24 cellular contexts compared by ENCODE assay signal in genomic region chr15:42695527-42696071, GRCh38.
"Had no signal": no experiment of that assay in that cellular context is flagged by ENCODE, and none has a peak within 500 bp of the region (broad histone marks: within the 10 kb centered on the region; RNA-seq: fewer than 3 reads in every experiment).

No MANE protein-coding gene starts in this region.

- H3K4me1 Mint-ChIP-seq: stimulated activated naive B cell treated with anti-CD40 and anti-IgM and Interleukin-4, amounts not matched to agents 10 μg/mL and 1 μg/mL and 100 μg/mL, for 72 hours had no signal

- H3K4me3 ChIP-seq: lower lobe of right lung, thyroid gland had no signal

- H3K27me3 ChIP-seq: thyroid gland had no signal

- H3K27ac Mint-ChIP-seq: activated naive CD4-positive, alpha-beta T cell treated with anti-CD3 and anti-CD28 coated beads, Interleukin-2, amount 50 U/mL, for 24 hours; dendritic cell treated with granulocyte-macrophage colony-stimulating factor and Interleukin-4, amounts not matched to agents 40 ng/mL and 50 ng/mL, for 4 days; natural killer cell treated with Interleukin-12 subunit alpha and Interleukin-12 subunit beta and Interleukin-15 and Interleukin-18, amount 100 ng/mL, for 72 hours; stimulated activated naive B cell treated with anti-CD40 and anti-IgM and Interleukin-4, amounts not matched to agents 10 μg/mL and 1 μg/mL and 100 μg/mL, for 72 hours; T-helper 1 cell treated with Interleukin-12 subunit alpha and Interleukin-12 subunit beta and Interleukin-4 antibody, amounts not matched to agents 30 μg/mL and 1 μg/mL, for 36 hours had no signal

- ATAC-seq: esophagus mucosa; left colon; lower lobe of right lung; natural killer cell treated with Interleukin-12 subunit alpha and Interleukin-12 subunit beta and Interleukin-15 and Interleukin-18, amount 100 ng/mL, for 72 hours; sciatic nerve; stimulated activated naive B cell treated with anti-CD40 and anti-IgM and Interleukin-4, amounts not matched to agents 10 μg/mL and 1 μg/mL and 100 μg/mL, for 72 hours had no signal

- DNase-seq: activated CD4-positive, alpha-beta T cell treated with anti-CD3 and anti-CD28 coated beads, Interleukin-2, amount 50 U/mL, for 1 hour; activated CD4-positive, CD25-positive, alpha-beta regulatory T cell treated with anti-CD3 and anti-CD28 coated beads, Interleukin-2, amount 50 U/mL, for 72 hours; activated CD8-positive, alpha-beta memory T cell treated with anti-CD3 and anti-CD28 coated beads for 24 hours; activated CD8-positive, alpha-beta memory T cell treated with anti-CD3 and anti-CD28 coated beads, Interleukin-2, amount 50 U/mL, for 48 hours; activated effector memory CD4-positive, alpha-beta T cell treated with anti-CD3 and anti-CD28 coated beads, Interleukin-2, amount 50 U/mL, for 16 hours; activated T-cell treated with anti-CD3 and anti-CD28 coated beads, Interleukin-2, amount 50 U/mL, for 48 hours; effector CD8-positive, alpha-beta T cell; foreskin melanocyte; glutamatergic neuron; hypothalamus; islet precursor cell; left colon; lower lobe of right lung; stimulated activated CD4-positive, alpha-beta T cell treated with anti-CD3 and anti-CD28 coated beads, Interleukin-4, amount 100 ng/mL, for 4 hours; stimulated activated naive B cell treated with anti-CD40 and anti-IgM and Interleukin-4, amounts not matched to agents 10 μg/mL and 1 μg/mL and 100 μg/mL, for 72 hours; thyroid gland had no signal

- H3K27me3 Mint-ChIP-seq: activated naive CD4-positive, alpha-beta T cell treated with anti-CD3 and anti-CD28 coated beads, Interleukin-2, amount 50 U/mL, for 24 hours; dendritic cell treated with granulocyte-macrophage colony-stimulating factor and Interleukin-4, amounts not matched to agents 40 ng/mL and 50 ng/mL, for 4 days; natural killer cell treated with Interleukin-12 subunit alpha and Interleukin-12 subunit beta and Interleukin-15 and Interleukin-18, amount 100 ng/mL, for 72 hours; stimulated activated naive B cell treated with anti-CD40 and anti-IgM and Interleukin-4, amounts not matched to agents 10 μg/mL and 1 μg/mL and 100 μg/mL, for 72 hours had no signal

- H3K9me3 Mint-ChIP-seq: activated naive CD4-positive, alpha-beta T cell treated with anti-CD3 and anti-CD28 coated beads, Interleukin-2, amount 50 U/mL, for 24 hours; dendritic cell treated with granulocyte-macrophage colony-stimulating factor and Interleukin-4, amounts not matched to agents 40 ng/mL and 50 ng/mL, for 4 days; natural killer cell treated with Interleukin-12 subunit alpha and Interleukin-12 subunit beta and Interleukin-15 and Interleukin-18, amount 100 ng/mL, for 72 hours; T-helper 1 cell treated with Interleukin-12 subunit alpha and Interleukin-12 subunit beta and Interleukin-4 antibody, amounts not matched to agents 30 μg/mL and 1 μg/mL, for 36 hours had no signal

- H3K9me3 ChIP-seq: lower lobe of right lung, thyroid gland had no signal

- H3K4me3 Mint-ChIP-seq: activated naive CD4-positive, alpha-beta T cell treated with anti-CD3 and anti-CD28 coated beads, Interleukin-2, amount 50 U/mL, for 24 hours; dendritic cell treated with granulocyte-macrophage colony-stimulating factor and Interleukin-4, amounts not matched to agents 40 ng/mL and 50 ng/mL, for 4 days; natural killer cell treated with Interleukin-12 subunit alpha and Interleukin-12 subunit beta and Interleukin-15 and Interleukin-18, amount 100 ng/mL, for 72 hours; stimulated activated naive B cell treated with anti-CD40 and anti-IgM and Interleukin-4, amounts not matched to agents 10 μg/mL and 1 μg/mL and 100 μg/mL, for 72 hours; T-helper 1 cell treated with Interleukin-12 subunit alpha and Interleukin-12 subunit beta and Interleukin-4 antibody, amounts not matched to agents 30 μg/mL and 1 μg/mL, for 36 hours had no signal

- H3K4me1 ChIP-seq: lower lobe of right lung, parathyroid adenoma, thyroid gland had no signal

- H3K36me3 Mint-ChIP-seq: activated naive CD4-positive, alpha-beta T cell treated with anti-CD3 and anti-CD28 coated beads, Interleukin-2, amount 50 U/mL, for 24 hours had no signal

- H3K36me3 ChIP-seq: thyroid gland had no signal

- H3K27ac ChIP-seq: lower lobe of right lung, parathyroid adenoma, thyroid gland, VCaP had no signal
